9 cellular contexts compared by ENCODE assay signal in the genomic region with DNA sequence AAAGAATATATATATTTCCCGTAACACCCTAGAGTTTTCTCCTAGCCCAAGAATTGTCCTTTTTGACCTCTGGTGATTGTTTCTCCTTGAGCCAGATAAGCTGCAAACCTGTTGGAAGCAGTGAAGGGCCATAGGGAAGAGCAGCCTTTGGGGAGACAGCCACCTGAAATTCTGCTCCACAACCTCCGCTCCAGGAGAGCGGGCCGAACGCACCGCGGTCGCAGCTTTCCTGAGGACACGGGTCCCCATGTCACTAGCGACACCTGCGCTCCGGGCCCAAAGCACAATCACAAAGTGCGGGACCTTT. TPM values are rescaled to one million over a fixed set of nuclear protein-coding genes. Genes with fewer than 3 reads are reported as not detected.
DNase-seq lines count a peak whose midpoint lies in the region; ATAC-seq and TF ChIP-seq lines count a peak whose summit lies in the region.
"Had no signal": no experiment of that assay in that cellular context is flagged by ENCODE, and none has a peak within 500 bp of the region (broad histone marks: within the 10 kb centered on the region; RNA-seq: fewer than 3 reads in every experiment).

No MANE protein-coding gene starts in this region.

- no peak overlapping the region for H3K27ac ChIP-seq in WERI-Rb-1
- H3K27ac ChIP-seq in iPS DF 6.9 (ENCODE audit: low read length) = no peak overlapping the region
- peak overlapping the region; percentile 89 to 92 for H3K27ac ChIP-seq in prostate gland

- H3K36me3 ChIP-seq in WERI-Rb-1 (no peaks in the 10 kb centered on the region), iPS DF 6.9 (ENCODE audit: control insufficient read depth, insufficient read depth, low read length) (no peaks in the 10 kb centered on the region), prostate gland (no peaks in the 10 kb centered on the region)

- H3K4me3 ChIP-seq in GM12864 (ENCODE audit: low read depth, low read length) (peak overlapping the region; percentile 97), WERI-Rb-1 (ENCODE audit: low read depth, low read length) (peak overlapping the region; percentile 97; the same call in 1 of the 2 replicates), iPS DF 6.9 (ENCODE audit: low read length) (peak overlapping the region; percentile 86; the same call in 1 of the 2 replicates), prostate gland (peak overlapping the region; percentile 65 to 66)

- intact Hi-C loops in prostate gland (cut with DNase I) = loop anchor here (10.0 kb wide), 1 partner anchor 53 kb away; a partner anchor contains a TSS

- no peak for DNase-seq in GM12864 (ENCODE audit: low read depth)
- no peak for DNase-seq in WERI-Rb-1
- DNase-seq in iPS DF 6.9 (ENCODE audit: low read depth, low spot score) = no peak
- DNase-seq in prostate gland (ENCODE audit: low spot score) = no peak
- DNase-seq in stimulated activated naive CD4-positive, alpha-beta T cell treated with Interleukin-2 at 50 U/mL for 16 hours (lab: John Stamatoyannopoulos, UW) = no peak
- DNase-seq: NCI-H446 had no signal

- no CpG with 5 or more reads among the region's 13 CpGs for WGBS in iPS DF 6.9 (ENCODE audit: insufficient coverage, insufficient read length)
- WGBS in prostate gland = 18% methylated on average over 13 of the region's 13 CpGs

- H3K9me3 ChIP-seq in WERI-Rb-1 (ENCODE audit: severe bottlenecking) (no peaks in the 10 kb centered on the region), iPS DF 6.9 (ENCODE audit: control insufficient read depth, insufficient read depth, low read length) (no peaks in the 10 kb centered on the region), prostate gland (no peaks in the 10 kb centered on the region)

- ATAC-seq in HG03439 (IDR thresholded peaks at IDR 0.05; ENCODE audit: unreplicated experiment) (no peak), HG03159 (IDR thresholded peaks at IDR 0.05; ENCODE audit: unreplicated experiment) (no peak), HG02981 (IDR thresholded peaks at IDR 0.05; ENCODE audit: unreplicated experiment) (no peak)

- H3K27me3 ChIP-seq in WERI-Rb-1 (ENCODE audit: insufficient read depth, low read depth, severe bottlenecking) (no peaks in the 10 kb centered on the region), iPS DF 6.9 (ENCODE audit: control insufficient read depth, insufficient read depth, low read length) (no peaks in the 10 kb centered on the region), prostate gland (replicated peaks; ENCODE audit: insufficient read depth) (no peaks in the 10 kb centered on the region)

- no peak for TF ChIP-seq POLR2A in prostate gland (IDR thresholded peaks at IDR 0.05)

- no peak for TF ChIP-seq CTCF in GM12864 (IDR thresholded peaks at IDR 0.05; ENCODE audit: low read depth, low read length, missing control alignments)
- no peak for TF ChIP-seq CTCF in WERI-Rb-1 (IDR thresholded peaks at IDR 0.05; ENCODE audit: low read depth, low read length)
- TF ChIP-seq CTCF in prostate gland (IDR thresholded peaks at IDR 0.05) = no peak

- H3K4me1 ChIP-seq in iPS DF 6.9 (ENCODE audit: control insufficient read depth, insufficient read depth, low read length) (peaks cover 2% of the 10 kb centered on the region; the same call in 1 of the 2 replicates), prostate gland (replicated peaks) (no peaks in the 10 kb centered on the region)

RNA-seq across cellular contexts. Expression of a gene that starts 0.6 kb away (rescaled TPM):
- 10 to 100 TPM; 19.5 to 63.2 TPM for total RNA-seq in prostate gland

RNA-seq across cellular contexts. Expression of a gene that starts 49.8 kb away (rescaled TPM):
- total RNA-seq in prostate gland = 1 to 10 TPM; 1.3 to 2.3 TPM

Comparison
In these comparisons a context has a peak if more than half of its experiments do, and no peak if none do; other contexts are left out.
1. H3K27ac ChIP-seq: peak in prostate gland (2 of 2); none in WERI-Rb-1 (single experiment) and iPS DF 6.9 (single experiment).
2. Peak in every context shown above with its lines, with median percentiles within 50 percentile points of each other: H3K4me3 ChIP-seq.